Comparison of ENCODE assay signal across 1 cellular context in genomic region chr3:41683666-41684350, GRCh38.
TF ChIP-seq lines count a peak whose summit lies in the region.

No MANE protein-coding gene starts in this region.

TF ChIP-seq in HepG2, 621 proteins besides CTCF, POLR2A, EP300 and RAD21 (continued from another document):
- TF ChIP-seq ZBTB39 (CRISPR knock-in tag; IDR thresholded peaks at IDR 0.05) (no peak), ARID4A (CRISPR knock-in tag; IDR thresholded peaks at IDR 0.05; ENCODE audit: borderline replicate concordance) (0 out of 2 replicates have a peak, but pooled peaks have one; percentile 7), ZNF644 (CRISPR knock-in tag; IDR thresholded peaks at IDR 0.05; ENCODE audit: low read depth) (0 out of 2 replicates have a peak, but pooled peaks have one; percentile 16), ZNF83 (CRISPR knock-in tag; IDR thresholded peaks at IDR 0.05; ENCODE audit: borderline replicate concordance) (no peak)
TF ChIP-seq in HepG2: peak in this region for 6.
